In the genomic region with DNA sequence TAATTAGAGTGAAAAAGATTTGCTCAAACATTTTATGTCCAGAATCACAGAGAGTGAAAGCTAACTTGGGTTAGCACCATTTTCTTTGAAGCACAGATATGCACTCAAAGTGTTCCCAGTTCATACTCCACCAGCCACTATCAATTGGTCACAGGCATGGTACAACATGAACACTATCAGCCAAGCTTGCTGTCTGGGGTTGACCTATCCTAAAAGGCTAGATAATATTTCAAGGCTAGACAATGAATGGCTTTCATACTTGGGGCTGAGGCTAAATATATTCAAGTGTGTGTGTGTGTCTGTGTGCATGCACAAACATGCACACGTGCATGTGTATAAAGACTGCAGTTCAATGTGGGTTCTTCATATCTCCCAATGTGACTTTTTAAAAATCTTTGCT, we compare ENCODE assay signal across 4 cellular contexts.
"Had no signal": no experiment of that assay in that cellular context is flagged by ENCODE, and none has a peak within 500 bp of the region (broad histone marks: within the 10 kb centered on the region; RNA-seq: fewer than 3 reads in every experiment).

No MANE protein-coding gene starts in this region.

- DNase-seq: H9, HCEC 1CT had no signal

- H3K27ac ChIP-seq: HL-60 had no signal

- H3K4me3 ChIP-seq: GM23338 had no signal
